1 cellular context compared by ENCODE assay signal in genomic region chr21:44972821-44973220, GRCh38.
A peak's percentile ranks its signal among the peaks of the same experiment; 100 is the strongest.
TF ChIP-seq lines count a peak whose summit lies in the region.

No MANE protein-coding gene starts in this region.

TF ChIP-seq in HepG2, 621 proteins besides CTCF, POLR2A, EP300 and RAD21:
- TF ChIP-seq ZNF383 (CRISPR knock-in tag; IDR thresholded peaks at IDR 0.05; ENCODE audit: borderline replicate concordance) = no peak
- no peak for TF ChIP-seq ZNF547 (CRISPR knock-in tag; IDR thresholded peaks at IDR 0.05)
- no peak for TF ChIP-seq LCORL (IDR thresholded peaks at IDR 0.05)
- no peak for TF ChIP-seq LCORL (CRISPR knock-in tag; IDR thresholded peaks at IDR 0.05)
- no peak for TF ChIP-seq TFDP2 (CRISPR knock-in tag; IDR thresholded peaks at IDR 0.05)
- no peak for TF ChIP-seq GATAD1 (CRISPR knock-in tag; IDR thresholded peaks at IDR 0.05)
- 0 out of 2 replicates have a peak, but pooled peaks have one; percentile 8 for TF ChIP-seq ZNF687 (CRISPR knock-in tag; IDR thresholded peaks at IDR 0.05)
- no peak for TF ChIP-seq ZNF780A (CRISPR knock-in tag; IDR thresholded peaks at IDR 0.05)
- TF ChIP-seq ZBTB38 (CRISPR knock-in tag; IDR thresholded peaks at IDR 0.05) = peak; percentile 27; the same call in 1 of the 2 replicates
- TF ChIP-seq ZNF343 (CRISPR knock-in tag; IDR thresholded peaks at IDR 0.05) = no peak
- no peak for TF ChIP-seq ZNF724P (CRISPR knock-in tag; IDR thresholded peaks at IDR 0.05; ENCODE audit: borderline replicate concordance)
- TF ChIP-seq FLYWCH1 (CRISPR knock-in tag; IDR thresholded peaks at IDR 0.05) = no peak
- TF ChIP-seq CSRNP1 (CRISPR knock-in tag; IDR thresholded peaks at IDR 0.05) = no peak
- no peak for TF ChIP-seq ZNF235 (CRISPR knock-in tag; IDR thresholded peaks at IDR 0.05; ENCODE audit: borderline replicate concordance)
- no peak for TF ChIP-seq ELF3 (CRISPR knock-in tag; IDR thresholded peaks at IDR 0.05)
- no peak for TF ChIP-seq SYNCRIP (IDR thresholded peaks at IDR 0.05; ENCODE audit: insufficient read depth, low read depth, low read length)
